8 cellular contexts compared by ENCODE assay signal in the genomic region with DNA sequence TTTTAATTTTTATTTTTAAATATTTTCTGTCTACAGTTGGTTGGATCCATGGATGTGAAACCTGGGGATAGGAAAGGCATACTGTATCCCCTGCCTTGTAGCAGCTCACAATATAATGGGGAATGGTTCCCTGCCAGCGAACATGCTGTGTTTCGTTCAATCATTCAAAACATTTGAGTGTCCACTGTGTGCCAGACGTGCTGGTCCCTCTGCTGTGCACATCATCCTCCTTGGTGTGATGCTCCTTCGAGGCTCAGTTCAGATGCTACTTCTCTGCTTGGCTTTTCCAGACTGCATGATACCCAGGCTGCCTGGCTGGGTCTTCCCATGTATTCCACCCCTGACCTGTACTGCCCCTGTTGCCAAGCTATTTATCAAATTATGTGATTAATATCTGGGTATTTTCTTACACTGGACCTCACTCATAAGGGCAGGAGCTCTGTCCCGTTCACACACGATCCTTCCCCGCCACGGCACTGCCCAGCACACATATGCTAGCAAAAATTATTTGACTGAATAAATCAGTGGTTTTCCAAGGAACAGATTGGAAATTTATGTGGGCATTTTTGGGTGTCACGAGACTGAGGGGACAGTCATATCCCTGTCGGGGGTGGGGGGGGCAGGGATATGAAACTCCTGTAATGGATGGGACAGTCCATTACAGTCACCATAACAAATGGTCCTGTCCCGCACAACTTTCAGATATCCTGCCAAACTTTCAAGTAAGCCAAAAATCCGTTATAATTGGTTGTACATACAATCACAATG. TPM values are rescaled to one million over a fixed set of nuclear protein-coding genes. Genes with fewer than 3 reads are reported as not detected.
DNase-seq lines count a peak whose midpoint lies in the region; ATAC-seq and TF ChIP-seq lines count a peak whose summit lies in the region.

No MANE protein-coding gene starts in this region.

- H3K36me3 ChIP-seq in tibial nerve: no peaks in the 10 kb centered on the region

- no peak overlapping the region for H3K4me3 Mint-ChIP-seq in activated naive CD8-positive, alpha-beta T cell
- no peak overlapping the region for H3K4me3 Mint-ChIP-seq in activated naive CD8-positive, alpha-beta T cell treated with anti-CD3 and anti-CD28 coated beads, Interleukin-2, amount 50 U/mL, for 24 hours

- 82 to 86% methylated on average over 12 of the region's 12 CpGs for WGBS in tibial nerve, 2 donors

- H3K4me3 ChIP-seq in tibial nerve: no peak overlapping the region

- peaks cover 0 to 39% (median 29%) of the 10 kb centered on the region in 4 donors for H3K4me1 ChIP-seq in tibial nerve

- peak overlapping the region; percentile 66 for H3K27ac Mint-ChIP-seq in activated naive CD8-positive, alpha-beta T cell
- no peak overlapping the region for H3K27ac Mint-ChIP-seq in activated naive CD8-positive, alpha-beta T cell treated with anti-CD3 and anti-CD28 coated beads, Interleukin-2, amount 50 U/mL, for 24 hours

- H3K9me3 Mint-ChIP-seq in activated naive CD8-positive, alpha-beta T cell (ENCODE audit: low read depth): no peaks in the 10 kb centered on the region
- no peaks in the 10 kb centered on the region for H3K9me3 Mint-ChIP-seq in activated naive CD8-positive, alpha-beta T cell treated with anti-CD3 and anti-CD28 coated beads, Interleukin-2, amount 50 U/mL, for 24 hours

- H3K9me3 ChIP-seq in tibial nerve: no peaks in the 10 kb centered on the region

- no peaks in the 10 kb centered on the region for H3K27me3 ChIP-seq in tibial nerve

- TF ChIP-seq EP300 in tibial nerve (IDR thresholded peaks at IDR 0.05): no peak

- no peak for ATAC-seq in activated naive CD8-positive, alpha-beta T cell treated with anti-CD3 and anti-CD28 coated beads, Interleukin-2, amount 50 U/mL, for 24 hours
- no peak for ATAC-seq in GM19397 (IDR thresholded peaks at IDR 0.05; ENCODE audit: unreplicated experiment)

- H3K4me1 Mint-ChIP-seq in activated naive CD8-positive, alpha-beta T cell (ENCODE audit: low read depth): peaks cover 7% of the 10 kb centered on the region
- H3K4me1 Mint-ChIP-seq in activated naive CD8-positive, alpha-beta T cell treated with anti-CD3 and anti-CD28 coated beads, Interleukin-2, amount 50 U/mL, for 24 hours: peaks cover 13% of the 10 kb centered on the region

- H3K27me3 Mint-ChIP-seq in activated naive CD8-positive, alpha-beta T cell: no peaks in the 10 kb centered on the region
- no peaks in the 10 kb centered on the region for H3K27me3 Mint-ChIP-seq in activated naive CD8-positive, alpha-beta T cell treated with anti-CD3 and anti-CD28 coated beads, Interleukin-2, amount 50 U/mL, for 24 hours

- no peak for TF ChIP-seq POLR2A in tibial nerve (IDR thresholded peaks at IDR 0.05)

- H3K36me3 Mint-ChIP-seq in activated naive CD8-positive, alpha-beta T cell: peaks cover 4% of the 10 kb centered on the region
- no peaks in the 10 kb centered on the region for H3K36me3 Mint-ChIP-seq in activated naive CD8-positive, alpha-beta T cell treated with anti-CD3 and anti-CD28 coated beads, Interleukin-2, amount 50 U/mL, for 24 hours (ENCODE audit: low read depth)

- peak overlapping the region; percentile 97 for H3K27ac ChIP-seq in caudate nucleus (ENCODE audit: low read depth, low read length)
- peak overlapping the region in 2 of 4 donors; percentile 98 to 99 for H3K27ac ChIP-seq in tibial nerve

- no peak for DNase-seq in activated naive CD8-positive, alpha-beta T cell treated with anti-CD3 and anti-CD28 coated beads, Interleukin-2, amount 50 U/mL, for 24 hours
- DNase-seq in caudate nucleus (lab: John Stamatoyannopoulos, UW) (no peak), mesenteric fat pad (ENCODE audit: low spot score) (peak; percentile 64), ureter (ENCODE audit: low spot score) (peak; percentile 38), NCI-H1930 (lab: John Stamatoyannopoulos, UW) (no peak), tibial nerve (ENCODE audit: low spot score in 2 of 2) (no peak)

- TF ChIP-seq CTCF in tibial nerve (IDR thresholded peaks at IDR 0.05): no peak

RNA-seq across cellular contexts. Expression of gene SDCBP2, which starts 4.9 kb away (rescaled TPM):
- total RNA-seq in mesenteric fat pad: 7.2 TPM
- 15.2 TPM for total RNA-seq in ureter
- total RNA-seq in tibial nerve: 1 to 10 TPM; 1.9 to 4.2 (median 2.9) TPM

RNA-seq across cellular contexts. Expression of gene SNPH, which starts 57.9 kb away (rescaled TPM):
- total RNA-seq in mesenteric fat pad (4.9 TPM), ureter (6.0 TPM), tibial nerve (1 to 10 TPM; 4.5 to 7.4 (median 6.9) TPM)

Comparison
In these comparisons a context has a peak if more than half of its experiments do, and no peak if none do; other contexts are left out.
1. DNase-seq: peak in mesenteric fat pad (single experiment) and ureter (single experiment); none in activated naive CD8-positive, alpha-beta T cell treated with anti-CD3 and anti-CD28 coated beads, Interleukin-2, amount 50 U/mL, for 24 hours (single experiment), caudate nucleus (0 of 61), NCI-H1930 (0 of 2) and tibial nerve (0 of 2).